Comparison of ENCODE assay signal across 1 cellular context in the genomic region with DNA sequence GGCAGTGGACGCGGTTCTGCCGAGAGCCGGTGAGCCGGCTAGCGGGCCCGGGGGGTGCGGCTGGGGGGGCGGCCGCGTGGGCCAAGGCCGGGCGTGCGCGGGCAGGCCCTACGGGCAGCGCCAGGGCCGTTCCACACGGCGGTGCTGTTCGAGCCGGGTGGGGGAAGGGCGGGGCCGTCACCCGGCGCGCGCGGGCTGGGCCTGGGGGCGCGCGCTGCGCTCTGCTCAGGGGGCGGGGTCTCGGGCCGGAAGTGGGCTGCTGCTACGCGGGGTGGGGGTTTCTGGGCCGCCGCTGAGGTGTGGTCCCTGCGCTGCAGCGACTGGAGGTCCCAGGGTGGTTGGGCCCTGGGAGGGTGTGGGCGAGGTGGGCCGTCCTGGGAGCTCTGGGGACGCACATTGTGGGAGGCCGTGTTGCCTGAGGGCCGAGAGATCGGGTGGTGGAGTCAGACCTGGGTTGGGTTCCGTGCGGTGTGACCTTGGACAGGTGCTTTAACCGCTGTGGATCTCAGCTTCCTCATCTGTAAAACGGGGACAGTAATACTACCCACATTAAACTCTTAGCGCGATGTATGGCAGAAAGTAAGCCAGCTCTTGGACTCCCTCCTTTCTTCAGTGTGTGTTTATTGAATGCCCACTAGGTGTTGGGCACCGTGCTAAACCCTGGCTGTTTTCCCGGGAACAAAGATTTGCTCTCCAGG.
A peak's percentile ranks its signal among the peaks of the same experiment; 100 is the strongest.
TF ChIP-seq lines count a peak whose summit lies in the region.

No MANE protein-coding gene starts in this region.

TF ChIP-seq in HEK293, 187 proteins besides CTCF, POLR2A, EP300 and RAD21 (continued from another document and continues in another):
- TF ChIP-seq, protein P1, sequence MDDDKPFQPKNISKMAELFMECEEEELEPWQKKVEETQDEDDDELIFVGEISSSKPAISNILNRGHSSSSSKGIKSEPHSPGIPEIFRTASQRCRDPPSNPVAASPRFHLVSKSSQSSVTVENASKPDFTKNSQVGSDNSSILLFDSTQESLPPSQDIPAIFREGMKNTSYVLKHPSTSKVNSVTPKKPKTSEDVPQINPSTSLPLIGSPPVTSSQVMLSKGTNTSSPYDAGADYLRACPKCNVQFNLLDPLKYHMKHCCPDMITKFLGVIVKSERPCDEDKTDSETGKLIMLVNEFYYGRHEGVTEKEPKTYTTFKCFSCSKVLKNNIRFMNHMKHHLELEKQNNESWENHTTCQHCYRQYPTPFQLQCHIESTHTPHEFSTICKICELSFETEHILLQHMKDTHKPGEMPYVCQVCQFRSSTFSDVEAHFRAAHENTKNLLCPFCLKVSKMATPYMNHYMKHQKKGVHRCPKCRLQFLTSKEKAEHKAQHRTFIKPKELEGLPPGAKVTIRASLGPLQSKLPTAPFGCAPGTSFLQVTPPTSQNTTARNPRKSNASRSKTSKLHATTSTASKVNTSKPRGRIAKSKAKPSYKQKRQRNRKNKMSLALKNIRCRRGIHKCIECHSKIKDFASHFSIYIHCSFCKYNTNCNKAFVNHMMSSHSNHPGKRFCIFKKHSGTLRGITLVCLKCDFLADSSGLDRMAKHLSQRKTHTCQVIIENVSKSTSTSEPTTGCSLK (tag by site-specific recombination; IDR thresholded peaks at IDR 0.05): no peak
- TF ChIP-seq ZNF626 (tag by site-specific recombination; IDR thresholded peaks at IDR 0.05) (no peak), BCL11B (tag by site-specific recombination; IDR thresholded peaks at IDR 0.05; ENCODE audit: low read depth) (no peak), ZNF202 (tag by site-specific recombination; IDR thresholded peaks at IDR 0.05; ENCODE audit: borderline replicate concordance) (no peak), ZNF610 (tag by site-specific recombination; IDR thresholded peaks at IDR 0.05; ENCODE audit: borderline replicate concordance) (no peak), KLF10 (tag by site-specific recombination; IDR thresholded peaks at IDR 0.05) (peak; percentile 43; the same call in 1 of the 2 replicates), ZNF426 (tag by site-specific recombination; IDR thresholded peaks at IDR 0.05) (no peak), ZNF394 (tag by site-specific recombination; IDR thresholded peaks at IDR 0.05; ENCODE audit: borderline replicate concordance) (no peak), ZNF529 (tag by site-specific recombination; IDR thresholded peaks at IDR 0.05; ENCODE audit: insufficient replicate concordance) (no peak), ZNF2 (tag by site-specific recombination; IDR thresholded peaks at IDR 0.05) (0 out of 2 replicates have a peak, but pooled peaks have one; percentile 33), ZNF558 (tag by site-specific recombination; IDR thresholded peaks at IDR 0.05) (no peak), ZNF768 (tag by site-specific recombination; IDR thresholded peaks at IDR 0.05) (no peak), ZNF549 (tag by site-specific recombination; IDR thresholded peaks at IDR 0.05) (no peak), ZFP41 (tag by site-specific recombination; IDR thresholded peaks at IDR 0.05; ENCODE audit: borderline replicate concordance) (no peak), ZNF677 (tag by site-specific recombination; IDR thresholded peaks at IDR 0.05) (0 out of 2 replicates have a peak, but pooled peaks have one; percentile 36), ZNF391 (tag by site-specific recombination; IDR thresholded peaks at IDR 0.05; ENCODE audit: borderline replicate concordance, low read depth) (0 out of 2 replicates have a peak, but pooled peaks have one; percentile 31), FEZF1 (tag by site-specific recombination; IDR thresholded peaks at IDR 0.05) (no peak), OVOL3 (tag by site-specific recombination; IDR thresholded peaks at IDR 0.05) (no peak), ZEB2 (tag by site-specific recombination; IDR thresholded peaks at IDR 0.05) (peak; percentile 30; the same call in 1 of the 2 replicates), ZNF266 (tag by site-specific recombination; IDR thresholded peaks at IDR 0.05; ENCODE audit: low read depth) (no peak), ZNF510 (tag by site-specific recombination; IDR thresholded peaks at IDR 0.05; ENCODE audit: insufficient replicate concordance) (no peak), OSR2 (tag by site-specific recombination; IDR thresholded peaks at IDR 0.05) (no peak), ZNF654 (tag by site-specific recombination; IDR thresholded peaks at IDR 0.05; ENCODE audit: low read depth) (no peak), ZNF155 (tag by site-specific recombination; IDR thresholded peaks at IDR 0.05) (no peak), ZNF423 (tag by site-specific recombination; IDR thresholded peaks at IDR 0.05) (no peak), SP3 (tag by site-specific recombination; IDR thresholded peaks at IDR 0.05) (peak; percentile 77), ZBTB48 (tag by site-specific recombination; IDR thresholded peaks at IDR 0.05) (peak; percentile 53; the same call in 1 of the 2 replicates)
- TF ChIP-seq, protein P2, sequence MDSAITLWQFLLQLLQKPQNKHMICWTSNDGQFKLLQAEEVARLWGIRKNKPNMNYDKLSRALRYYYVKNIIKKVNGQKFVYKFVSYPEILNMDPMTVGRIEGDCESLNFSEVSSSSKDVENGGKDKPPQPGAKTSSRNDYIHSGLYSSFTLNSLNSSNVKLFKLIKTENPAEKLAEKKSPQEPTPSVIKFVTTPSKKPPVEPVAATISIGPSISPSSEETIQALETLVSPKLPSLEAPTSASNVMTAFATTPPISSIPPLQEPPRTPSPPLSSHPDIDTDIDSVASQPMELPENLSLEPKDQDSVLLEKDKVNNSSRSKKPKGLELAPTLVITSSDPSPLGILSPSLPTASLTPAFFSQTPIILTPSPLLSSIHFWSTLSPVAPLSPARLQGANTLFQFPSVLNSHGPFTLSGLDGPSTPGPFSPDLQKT (IDR thresholded peaks at IDR 0.05; ENCODE audit: borderline replicate concordance, low read depth, low read length): no peak; the same call in 1 of the 2 replicates
- TF ChIP-seq, protein P3, sequence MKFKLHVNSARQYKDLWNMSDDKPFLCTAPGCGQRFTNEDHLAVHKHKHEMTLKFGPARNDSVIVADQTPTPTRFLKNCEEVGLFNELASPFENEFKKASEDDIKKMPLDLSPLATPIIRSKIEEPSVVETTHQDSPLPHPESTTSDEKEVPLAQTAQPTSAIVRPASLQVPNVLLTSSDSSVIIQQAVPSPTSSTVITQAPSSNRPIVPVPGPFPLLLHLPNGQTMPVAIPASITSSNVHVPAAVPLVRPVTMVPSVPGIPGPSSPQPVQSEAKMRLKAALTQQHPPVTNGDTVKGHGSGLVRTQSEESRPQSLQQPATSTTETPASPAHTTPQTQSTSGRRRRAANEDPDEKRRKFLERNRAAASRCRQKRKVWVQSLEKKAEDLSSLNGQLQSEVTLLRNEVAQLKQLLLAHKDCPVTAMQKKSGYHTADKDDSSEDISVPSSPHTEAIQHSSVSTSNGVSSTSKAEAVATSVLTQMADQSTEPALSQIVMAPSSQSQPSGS (tag by site-specific recombination; IDR thresholded peaks at IDR 0.05; ENCODE audit: low read depth): no peak
- TF ChIP-seq, protein P4, sequence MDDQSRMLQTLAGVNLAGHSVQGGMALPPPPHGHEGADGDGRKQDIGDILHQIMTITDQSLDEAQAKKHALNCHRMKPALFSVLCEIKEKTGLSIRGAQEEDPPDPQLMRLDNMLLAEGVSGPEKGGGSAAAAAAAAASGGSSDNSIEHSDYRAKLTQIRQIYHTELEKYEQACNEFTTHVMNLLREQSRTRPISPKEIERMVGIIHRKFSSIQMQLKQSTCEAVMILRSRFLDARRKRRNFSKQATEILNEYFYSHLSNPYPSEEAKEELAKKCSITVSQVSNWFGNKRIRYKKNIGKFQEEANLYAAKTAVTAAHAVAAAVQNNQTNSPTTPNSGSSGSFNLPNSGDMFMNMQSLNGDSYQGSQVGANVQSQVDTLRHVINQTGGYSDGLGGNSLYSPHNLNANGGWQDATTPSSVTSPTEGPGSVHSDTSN (CRISPR knock-in tag; IDR thresholded peaks at IDR 0.05): 0 out of 2 replicates have a peak, but pooled peaks have one; percentile 41
- TF ChIP-seq, protein P5, sequence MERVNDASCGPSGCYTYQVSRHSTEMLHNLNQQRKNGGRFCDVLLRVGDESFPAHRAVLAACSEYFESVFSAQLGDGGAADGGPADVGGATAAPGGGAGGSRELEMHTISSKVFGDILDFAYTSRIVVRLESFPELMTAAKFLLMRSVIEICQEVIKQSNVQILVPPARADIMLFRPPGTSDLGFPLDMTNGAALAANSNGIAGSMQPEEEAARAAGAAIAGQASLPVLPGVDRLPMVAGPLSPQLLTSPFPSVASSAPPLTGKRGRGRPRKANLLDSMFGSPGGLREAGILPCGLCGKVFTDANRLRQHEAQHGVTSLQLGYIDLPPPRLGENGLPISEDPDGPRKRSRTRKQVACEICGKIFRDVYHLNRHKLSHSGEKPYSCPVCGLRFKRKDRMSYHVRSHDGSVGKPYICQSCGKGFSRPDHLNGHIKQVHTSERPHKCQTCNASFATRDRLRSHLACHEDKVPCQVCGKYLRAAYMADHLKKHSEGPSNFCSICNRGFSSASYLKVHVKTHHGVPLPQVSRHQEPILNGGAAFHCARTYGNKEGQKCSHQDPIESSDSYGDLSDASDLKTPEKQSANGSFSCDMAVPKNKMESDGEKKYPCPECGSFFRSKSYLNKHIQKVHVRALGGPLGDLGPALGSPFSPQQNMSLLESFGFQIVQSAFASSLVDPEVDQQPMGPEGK (tag by site-specific recombination; IDR thresholded peaks at IDR 0.05): peak; percentile 68; the same call in 1 of the 2 replicates
- TF ChIP-seq, protein P6, sequence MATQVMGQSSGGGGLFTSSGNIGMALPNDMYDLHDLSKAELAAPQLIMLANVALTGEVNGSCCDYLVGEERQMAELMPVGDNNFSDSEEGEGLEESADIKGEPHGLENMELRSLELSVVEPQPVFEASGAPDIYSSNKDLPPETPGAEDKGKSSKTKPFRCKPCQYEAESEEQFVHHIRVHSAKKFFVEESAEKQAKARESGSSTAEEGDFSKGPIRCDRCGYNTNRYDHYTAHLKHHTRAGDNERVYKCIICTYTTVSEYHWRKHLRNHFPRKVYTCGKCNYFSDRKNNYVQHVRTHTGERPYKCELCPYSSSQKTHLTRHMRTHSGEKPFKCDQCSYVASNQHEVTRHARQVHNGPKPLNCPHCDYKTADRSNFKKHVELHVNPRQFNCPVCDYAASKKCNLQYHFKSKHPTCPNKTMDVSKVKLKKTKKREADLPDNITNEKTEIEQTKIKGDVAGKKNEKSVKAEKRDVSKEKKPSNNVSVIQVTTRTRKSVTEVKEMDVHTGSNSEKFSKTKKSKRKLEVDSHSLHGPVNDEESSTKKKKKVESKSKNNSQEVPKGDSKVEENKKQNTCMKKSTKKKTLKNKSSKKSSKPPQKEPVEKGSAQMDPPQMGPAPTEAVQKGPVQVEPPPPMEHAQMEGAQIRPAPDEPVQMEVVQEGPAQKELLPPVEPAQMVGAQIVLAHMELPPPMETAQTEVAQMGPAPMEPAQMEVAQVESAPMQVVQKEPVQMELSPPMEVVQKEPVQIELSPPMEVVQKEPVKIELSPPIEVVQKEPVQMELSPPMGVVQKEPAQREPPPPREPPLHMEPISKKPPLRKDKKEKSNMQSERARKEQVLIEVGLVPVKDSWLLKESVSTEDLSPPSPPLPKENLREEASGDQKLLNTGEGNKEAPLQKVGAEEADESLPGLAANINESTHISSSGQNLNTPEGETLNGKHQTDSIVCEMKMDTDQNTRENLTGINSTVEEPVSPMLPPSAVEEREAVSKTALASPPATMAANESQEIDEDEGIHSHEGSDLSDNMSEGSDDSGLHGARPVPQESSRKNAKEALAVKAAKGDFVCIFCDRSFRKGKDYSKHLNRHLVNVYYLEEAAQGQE (tag by site-specific recombination; IDR thresholded peaks at IDR 0.05): peak; percentile 67
- TF ChIP-seq, protein P7, sequence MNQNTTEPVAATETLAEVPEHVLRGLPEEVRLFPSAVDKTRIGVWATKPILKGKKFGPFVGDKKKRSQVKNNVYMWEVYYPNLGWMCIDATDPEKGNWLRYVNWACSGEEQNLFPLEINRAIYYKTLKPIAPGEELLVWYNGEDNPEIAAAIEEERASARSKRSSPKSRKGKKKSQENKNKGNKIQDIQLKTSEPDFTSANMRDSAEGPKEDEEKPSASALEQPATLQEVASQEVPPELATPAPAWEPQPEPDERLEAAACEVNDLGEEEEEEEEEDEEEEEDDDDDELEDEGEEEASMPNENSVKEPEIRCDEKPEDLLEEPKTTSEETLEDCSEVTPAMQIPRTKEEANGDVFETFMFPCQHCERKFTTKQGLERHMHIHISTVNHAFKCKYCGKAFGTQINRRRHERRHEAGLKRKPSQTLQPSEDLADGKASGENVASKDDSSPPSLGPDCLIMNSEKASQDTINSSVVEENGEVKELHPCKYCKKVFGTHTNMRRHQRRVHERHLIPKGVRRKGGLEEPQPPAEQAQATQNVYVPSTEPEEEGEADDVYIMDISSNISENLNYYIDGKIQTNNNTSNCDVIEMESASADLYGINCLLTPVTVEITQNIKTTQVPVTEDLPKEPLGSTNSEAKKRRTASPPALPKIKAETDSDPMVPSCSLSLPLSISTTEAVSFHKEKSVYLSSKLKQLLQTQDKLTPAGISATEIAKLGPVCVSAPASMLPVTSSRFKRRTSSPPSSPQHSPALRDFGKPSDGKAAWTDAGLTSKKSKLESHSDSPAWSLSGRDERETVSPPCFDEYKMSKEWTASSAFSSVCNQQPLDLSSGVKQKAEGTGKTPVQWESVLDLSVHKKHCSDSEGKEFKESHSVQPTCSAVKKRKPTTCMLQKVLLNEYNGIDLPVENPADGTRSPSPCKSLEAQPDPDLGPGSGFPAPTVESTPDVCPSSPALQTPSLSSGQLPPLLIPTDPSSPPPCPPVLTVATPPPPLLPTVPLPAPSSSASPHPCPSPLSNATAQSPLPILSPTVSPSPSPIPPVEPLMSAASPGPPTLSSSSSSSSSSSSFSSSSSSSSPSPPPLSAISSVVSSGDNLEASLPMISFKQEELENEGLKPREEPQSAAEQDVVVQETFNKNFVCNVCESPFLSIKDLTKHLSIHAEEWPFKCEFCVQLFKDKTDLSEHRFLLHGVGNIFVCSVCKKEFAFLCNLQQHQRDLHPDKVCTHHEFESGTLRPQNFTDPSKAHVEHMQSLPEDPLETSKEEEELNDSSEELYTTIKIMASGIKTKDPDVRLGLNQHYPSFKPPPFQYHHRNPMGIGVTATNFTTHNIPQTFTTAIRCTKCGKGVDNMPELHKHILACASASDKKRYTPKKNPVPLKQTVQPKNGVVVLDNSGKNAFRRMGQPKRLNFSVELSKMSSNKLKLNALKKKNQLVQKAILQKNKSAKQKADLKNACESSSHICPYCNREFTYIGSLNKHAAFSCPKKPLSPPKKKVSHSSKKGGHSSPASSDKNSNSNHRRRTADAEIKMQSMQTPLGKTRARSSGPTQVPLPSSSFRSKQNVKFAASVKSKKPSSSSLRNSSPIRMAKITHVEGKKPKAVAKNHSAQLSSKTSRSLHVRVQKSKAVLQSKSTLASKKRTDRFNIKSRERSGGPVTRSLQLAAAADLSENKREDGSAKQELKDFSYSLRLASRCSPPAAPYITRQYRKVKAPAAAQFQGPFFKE (tag by site-specific recombination; IDR thresholded peaks at IDR 0.05; ENCODE audit: borderline replicate concordance): no peak
- TF ChIP-seq, protein P8, sequence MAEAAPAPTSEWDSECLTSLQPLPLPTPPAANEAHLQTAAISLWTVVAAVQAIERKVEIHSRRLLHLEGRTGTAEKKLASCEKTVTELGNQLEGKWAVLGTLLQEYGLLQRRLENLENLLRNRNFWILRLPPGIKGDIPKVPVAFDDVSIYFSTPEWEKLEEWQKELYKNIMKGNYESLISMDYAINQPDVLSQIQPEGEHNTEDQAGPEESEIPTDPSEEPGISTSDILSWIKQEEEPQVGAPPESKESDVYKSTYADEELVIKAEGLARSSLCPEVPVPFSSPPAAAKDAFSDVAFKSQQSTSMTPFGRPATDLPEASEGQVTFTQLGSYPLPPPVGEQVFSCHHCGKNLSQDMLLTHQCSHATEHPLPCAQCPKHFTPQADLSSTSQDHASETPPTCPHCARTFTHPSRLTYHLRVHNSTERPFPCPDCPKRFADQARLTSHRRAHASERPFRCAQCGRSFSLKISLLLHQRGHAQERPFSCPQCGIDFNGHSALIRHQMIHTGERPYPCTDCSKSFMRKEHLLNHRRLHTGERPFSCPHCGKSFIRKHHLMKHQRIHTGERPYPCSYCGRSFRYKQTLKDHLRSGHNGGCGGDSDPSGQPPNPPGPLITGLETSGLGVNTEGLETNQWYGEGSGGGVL (tag by site-specific recombination; IDR thresholded peaks at IDR 0.05): peak; percentile 43; the same call in 1 of the 2 replicates
